18 cellular contexts compared by ENCODE assay signal in genomic region chr4:84146300-84146942, GRCh38.
A peak's percentile ranks its signal among the peaks of the same experiment; 100 is the strongest.
DNase-seq lines count a peak whose midpoint lies in the region; ATAC-seq and TF ChIP-seq lines count a peak whose summit lies in the region.
"Had no signal": no experiment of that assay in that cellular context is flagged by ENCODE, and none has a peak within 500 bp of the region (broad histone marks: within the 10 kb centered on the region; RNA-seq: fewer than 3 reads in every experiment).

No MANE protein-coding gene starts in this region.

- no peaks in the 10 kb centered on the region for H3K36me3 ChIP-seq in adipocyte (ENCODE audit: control insufficient read depth, insufficient read depth, low read length, severe bottlenecking)
- H3K36me3 ChIP-seq: colonic mucosa, esophagus squamous epithelium, suprapubic skin had no signal

- H3K27ac Mint-ChIP-seq in MCF 10A (ENCODE audit: low read depth, unreplicated experiment) = no peak overlapping the region
- H3K27ac Mint-ChIP-seq: activated B cell treated with CpG ODN at 0.5 μM for 24 hours had no signal

- no peak overlapping the region for H3K4me3 ChIP-seq in adipocyte (ENCODE audit: low read length)
- H3K4me3 ChIP-seq: colonic mucosa, skin epidermis, suprapubic skin had no signal

- POLR2A ChIA-PET in MCF 10A (lab: Yijun Ruan, JAX) = interaction anchor here (0.6 kb wide), 1 partner anchor 910 kb away, joined by 3 read pairs; no protein-coding TSS in a partner anchor

- H3K4me1 Mint-ChIP-seq in MCF 10A (ENCODE audit: insufficient read depth, unreplicated experiment) = no peaks in the 10 kb centered on the region
- H3K4me1 Mint-ChIP-seq: activated B cell treated with CpG ODN at 0.5 μM for 24 hours had no signal

- intact Hi-C loops in MCF 10A (cut with micrococcal nuclease) = no loop called here
- intact Hi-C loops in sciatic nerve (cut with DNase I) = no loop called here

- no peaks in the 10 kb centered on the region for H3K9me3 Mint-ChIP-seq in MCF 10A (ENCODE audit: unreplicated experiment)

- H3K9ac ChIP-seq in adipocyte (ENCODE audit: low read length) = no peak overlapping the region

- no peak for TF ChIP-seq CTCF in MCF 10A (IDR thresholded peaks at IDR 0.05; ENCODE audit: unreplicated experiment)

- no TSS peak for BruUV-seq in MCF 10A (replicated peaks; lab: Mats Ljungman, UMichigan)

- ATAC-seq in GM18519 (IDR thresholded peaks at IDR 0.05; ENCODE audit: low FRiP score, unreplicated experiment) = peak; percentile 82
- peak; percentile 63 for ATAC-seq in GM21528 (IDR thresholded peaks at IDR 0.05; ENCODE audit: low FRiP score, unreplicated experiment)
- peak; percentile 52 for ATAC-seq in HG03196 (IDR thresholded peaks at IDR 0.05; ENCODE audit: unreplicated experiment)
- no peak for ATAC-seq in GM19035 (IDR thresholded peaks at IDR 0.05; ENCODE audit: unreplicated experiment)
- no peak for ATAC-seq in sciatic nerve

- H3K27me3 Mint-ChIP-seq in MCF 10A (ENCODE audit: insufficient read depth, unreplicated experiment) = no peaks in the 10 kb centered on the region
- H3K27me3 Mint-ChIP-seq: activated B cell treated with CpG ODN at 0.5 μM for 24 hours had no signal

- CTCF ChIA-PET in MCF 10A (lab: Yijun Ruan, JAX) = no interaction called here

- peak; percentile 1 for DNase-seq in adipocyte (ENCODE audit: low read depth)
- no peak for DNase-seq in effector CD4-positive, alpha-beta T cell
- no peak for DNase-seq in MCF 10A (ENCODE audit: unreplicated experiment)
- no peak for DNase-seq in sciatic nerve (ENCODE audit: low spot score)
- DNase-seq: activated B cell treated with CpG ODN at 0.5 μM for 24 hours, C1 segment of cervical spinal cord, colonic mucosa, esophagus squamous epithelium, KBM-7, mammary epithelial cell, NCI-H2081, occipital lobe had no signal

- no peaks in the 10 kb centered on the region for H3K36me3 Mint-ChIP-seq in MCF 10A (ENCODE audit: insufficient read depth, unreplicated experiment)

- no peaks in the 10 kb centered on the region for H3K9me3 ChIP-seq in adipocyte (ENCODE audit: control insufficient read depth, low read length)
- H3K9me3 ChIP-seq: colonic mucosa, esophagus squamous epithelium, suprapubic skin had no signal

- H3K4me1 ChIP-seq in adipocyte (ENCODE audit: control insufficient read depth, insufficient read depth, low read length) = no peaks in the 10 kb centered on the region
- H3K4me1 ChIP-seq: colonic mucosa, esophagus squamous epithelium, suprapubic skin had no signal

- no peaks in the 10 kb centered on the region for H3K27me3 ChIP-seq in adipocyte (replicated peaks; ENCODE audit: control insufficient read depth, insufficient read depth, low read length)
- H3K27me3 ChIP-seq: colonic mucosa, esophagus squamous epithelium, suprapubic skin had no signal

- H3K4me3 Mint-ChIP-seq in MCF 10A (ENCODE audit: unreplicated experiment) = no peak overlapping the region
- H3K4me3 Mint-ChIP-seq: activated B cell treated with CpG ODN at 0.5 μM for 24 hours had no signal

Comparison
In these comparisons a context has a peak if more than half of its experiments do, and no peak if none do; other contexts are left out.
1. ATAC-seq: peak in GM18519 (single experiment), GM21528 (single experiment) and HG03196 (single experiment); none in GM19035 (single experiment) and sciatic nerve (single experiment).